ENCODE assay signal across 8 cellular contexts in genomic region chr14:91177073-91177796, GRCh38.
A peak's percentile ranks its signal among the peaks of the same experiment; 100 is the strongest.
DNase-seq lines count a peak whose midpoint lies in the region; ATAC-seq and TF ChIP-seq lines count a peak whose summit lies in the region.

No MANE protein-coding gene starts in this region.

- peaks cover 2% of the 10 kb centered on the region for H3K4me1 Mint-ChIP-seq in mesothelial cell of epicardium

- peak; percentile 59 for TF ChIP-seq CTCF in mesothelial cell of epicardium (IDR thresholded peaks at IDR 0.05; ENCODE audit: unreplicated experiment)

- no peak overlapping the region for H3K27ac Mint-ChIP-seq in mesothelial cell of epicardium

- ATAC-seq in HG03378 (IDR thresholded peaks at IDR 0.05; ENCODE audit: unreplicated experiment) = peak; percentile 44
- no peak for ATAC-seq in HG03025 (IDR thresholded peaks at IDR 0.05; ENCODE audit: low FRiP score, unreplicated experiment)

- H3K36me3 Mint-ChIP-seq in mesothelial cell of epicardium = peaks cover 18% of the 10 kb centered on the region

- DNase-seq in DMS 273 treated with DMSO at 0.1 percent for 48 hours (lab: John Stamatoyannopoulos, UW) (peak; percentile 50), NCI-H748 (lab: John Stamatoyannopoulos, UW; ENCODE audit: unreplicated experiment) (peak; percentile 78), dermis microvascular lymphatic vessel endothelial cell (ENCODE audit: low read depth in 2 of 2) (peak; percentile 74 to 85), mesothelial cell of epicardium (ENCODE audit: low spot score in 2 of 2, unreplicated experiment in 2 of 2) (no peak)
- peak; percentile 27 to 64 for DNase-seq in activated CD4-positive, alpha-beta T cell treated with anti-CD3 and anti-CD28 coated beads, Interleukin-2, amount 50 U/mL, for 24 hours (ENCODE audit: low read depth in 1 of 2, low spot score in 1 of 2)
- peak; percentile 72 for DNase-seq in stimulated activated CD8-positive, alpha-beta memory T cell treated with anti-CD3 and anti-CD28 coated beads, Interleukin-4, amount 100 ng/mL, for 48 hours

- no peaks in the 10 kb centered on the region for H3K9me3 Mint-ChIP-seq in mesothelial cell of epicardium

- H3K27me3 Mint-ChIP-seq in mesothelial cell of epicardium (ENCODE audit: low read depth) = no peaks in the 10 kb centered on the region

- H3K4me3 Mint-ChIP-seq in mesothelial cell of epicardium = no peak overlapping the region

Comparison
In these comparisons a context has a peak if more than half of its experiments do, and no peak if none do; other contexts are left out.
1. DNase-seq: peak in DMS 273 treated with DMSO at 0.1 percent for 48 hours (single experiment), NCI-H748 (single experiment), activated CD4-positive, alpha-beta T cell treated with anti-CD3 and anti-CD28 coated beads, Interleukin-2, amount 50 U/mL, for 24 hours (2 of 2), dermis microvascular lymphatic vessel endothelial cell (2 of 2) and stimulated activated CD8-positive, alpha-beta memory T cell treated with anti-CD3 and anti-CD28 coated beads, Interleukin-4, amount 100 ng/mL, for 48 hours (single experiment); none in mesothelial cell of epicardium (0 of 2).